11 cellular contexts compared by ENCODE assay signal in genomic region chr5:147508711-147509040, GRCh38. TPM values are rescaled to one million over a fixed set of nuclear protein-coding genes. Genes with fewer than 3 reads are reported as not detected.
A peak's percentile ranks its signal among the peaks of the same experiment; 100 is the strongest.
DNase-seq lines count a peak whose midpoint lies in the region; ATAC-seq and TF ChIP-seq lines count a peak whose summit lies in the region.
"Had no signal": no experiment of that assay in that cellular context is flagged by ENCODE, and none has a peak within 500 bp of the region (broad histone marks: within the 10 kb centered on the region; RNA-seq: fewer than 3 reads in every experiment).

No MANE protein-coding gene starts in this region.

- peaks cover 36% of the 10 kb centered on the region for H3K4me1 Mint-ChIP-seq in Calu3 (ENCODE audit: low read depth, unreplicated experiment)
- H3K4me1 Mint-ChIP-seq in natural killer cell treated with Interleukin-12 subunit alpha and Interleukin-12 subunit beta and Interleukin-15 and Interleukin-18, amount 100 ng/mL, for 72 hours (ENCODE audit: low read depth in 2 of 2), result peaks cover 0 to 3% of the 10 kb centered on the region in 2 donors

- no peak for TF ChIP-seq CTCF in Calu3 (IDR thresholded peaks at IDR 0.05; ENCODE audit: unreplicated experiment)
- TF ChIP-seq CTCF in WERI-Rb-1 (IDR thresholded peaks at IDR 0.05; ENCODE audit: low read depth, low read length), result no peak
- no peak for TF ChIP-seq CTCF in gastroesophageal sphincter (IDR thresholded peaks at IDR 0.05)

- H3K9me3 ChIP-seq in WERI-Rb-1 (ENCODE audit: severe bottlenecking), result no peaks in the 10 kb centered on the region
- H3K9me3 ChIP-seq in gastroesophageal sphincter, result no peaks in the 10 kb centered on the region

- intact Hi-C loops in Calu3 (cut with micrococcal nuclease; ENCODE audit: unreplicated experiment), result loop anchor here (5.0 kb wide), 1 partner anchor 56 kb away; no protein-coding TSS in a partner anchor

- H3K36me3 Mint-ChIP-seq in Calu3 (ENCODE audit: insufficient read depth, unreplicated experiment), result peaks cover 22% of the 10 kb centered on the region
- peaks cover 5% of the 10 kb centered on the region for H3K36me3 Mint-ChIP-seq in natural killer cell treated with Interleukin-12 subunit alpha and Interleukin-12 subunit beta and Interleukin-15 and Interleukin-18, amount 100 ng/mL, for 72 hours
- H3K36me3 Mint-ChIP-seq: naive B cell had no signal

- H3K4me3 ChIP-seq in WERI-Rb-1 (ENCODE audit: low read depth, low read length) (peak overlapping the region; percentile 89), gastroesophageal sphincter (peak overlapping the region; percentile 75 to 82), rectal smooth muscle tissue (ENCODE audit: low read length) (peak overlapping the region; percentile 97)

- H3K27ac Mint-ChIP-seq in Calu3 (ENCODE audit: unreplicated experiment), result peak overlapping the region; percentile 36
- H3K27ac Mint-ChIP-seq in natural killer cell treated with Interleukin-12 subunit alpha and Interleukin-12 subunit beta and Interleukin-15 and Interleukin-18, amount 100 ng/mL, for 72 hours, result no peak overlapping the region
- H3K27ac Mint-ChIP-seq: effector memory CD8-positive, alpha-beta T cell; naive B cell had no signal

- CTCF ChIA-PET in Calu3 (lab: Charles Lee), result interaction anchor here (0.9 to 2.4 kb wide), 4 partner anchors 29 to 69 kb away, joined by 3 to 10 read pairs (median 4); no protein-coding TSS in a partner anchor

- peaks cover 0 to 61% (median 7%) of the 10 kb centered on the region in 3 donors for H3K4me1 ChIP-seq in gastroesophageal sphincter
- peaks cover 21% of the 10 kb centered on the region for H3K4me1 ChIP-seq in rectal smooth muscle tissue (ENCODE audit: control insufficient read depth, insufficient read depth, low read length)

- ATAC-seq in gastroesophageal sphincter (peak; percentile 1), HG03045 (IDR thresholded peaks at IDR 0.05; ENCODE audit: unreplicated experiment) (no peak)
- ATAC-seq in natural killer cell treated with Interleukin-12 subunit alpha and Interleukin-12 subunit beta and Interleukin-15 and Interleukin-18, amount 100 ng/mL, for 72 hours, result no peak
- ATAC-seq: effector memory CD8-positive, alpha-beta T cell had no signal

- H3K36me3 ChIP-seq in WERI-Rb-1, result peaks cover 15% of the 10 kb centered on the region
- H3K36me3 ChIP-seq in gastroesophageal sphincter, result no peaks in the 10 kb centered on the region
- no peaks in the 10 kb centered on the region for H3K36me3 ChIP-seq in rectal smooth muscle tissue (ENCODE audit: control insufficient read depth, insufficient read depth, low read length)

- no peaks in the 10 kb centered on the region for H3K9me3 Mint-ChIP-seq in Calu3 (ENCODE audit: low read depth, unreplicated experiment)
- H3K9me3 Mint-ChIP-seq in natural killer cell treated with Interleukin-12 subunit alpha and Interleukin-12 subunit beta and Interleukin-15 and Interleukin-18, amount 100 ng/mL, for 72 hours, result no peaks in the 10 kb centered on the region

- WGBS in gastroesophageal sphincter (ENCODE audit: low coverage in 1 of 2), 2 donors, result 0 to 15% methylated on average over 1 to 6 of the region's 7 CpGs

- H3K27ac ChIP-seq in WERI-Rb-1, result peak overlapping the region; percentile 94
- H3K27ac ChIP-seq in gastroesophageal sphincter, result peak overlapping the region; percentile 72 to 99 (median 94)
- peak overlapping the region; percentile 91 for H3K27ac ChIP-seq in rectal smooth muscle tissue (ENCODE audit: low read depth, low read length)
- H3K27ac ChIP-seq in substantia nigra (ENCODE audit: low read depth, low read length, poor library complexity, severe bottlenecking), result no peak overlapping the region

- H3K4me3 Mint-ChIP-seq in Calu3 (ENCODE audit: low read depth, unreplicated experiment), result peak overlapping the region; percentile 99
- H3K4me3 Mint-ChIP-seq in natural killer cell treated with Interleukin-12 subunit alpha and Interleukin-12 subunit beta and Interleukin-15 and Interleukin-18, amount 100 ng/mL, for 72 hours, result no peak overlapping the region
- H3K4me3 Mint-ChIP-seq: effector memory CD8-positive, alpha-beta T cell; naive B cell had no signal

- H3K27me3 Mint-ChIP-seq in Calu3 (ENCODE audit: unreplicated experiment), result no peaks in the 10 kb centered on the region
- H3K27me3 Mint-ChIP-seq in natural killer cell treated with Interleukin-12 subunit alpha and Interleukin-12 subunit beta and Interleukin-15 and Interleukin-18, amount 100 ng/mL, for 72 hours, result peaks cover 32 to 42% of the 10 kb centered on the region in 2 donors

- no peak for DNase-seq in Calu3
- DNase-seq in WERI-Rb-1, result no peak
- no peak for DNase-seq in substantia nigra (lab: John Stamatoyannopoulos, UW)
- no peak for DNase-seq in mucosa of gallbladder (ENCODE audit: low spot score)
- no peak for DNase-seq in natural killer cell treated with Interleukin-12 subunit alpha and Interleukin-12 subunit beta and Interleukin-15 and Interleukin-18, amount 100 ng/mL, for 72 hours (ENCODE audit: low spot score)
- DNase-seq: effector memory CD8-positive, alpha-beta T cell; naive B cell had no signal

- no peak overlapping the region for H3K9ac ChIP-seq in rectal smooth muscle tissue (ENCODE audit: low read length)

- TF ChIP-seq EP300 in gastroesophageal sphincter (IDR thresholded peaks at IDR 0.05), result no peak

- TF ChIP-seq POLR2A in gastroesophageal sphincter (IDR thresholded peaks at IDR 0.05), result no peak

- H3K27me3 ChIP-seq in WERI-Rb-1 (ENCODE audit: insufficient read depth, low read depth, severe bottlenecking), result no peaks in the 10 kb centered on the region
- H3K27me3 ChIP-seq in gastroesophageal sphincter, result no peaks in the 10 kb centered on the region
- H3K27me3 ChIP-seq in rectal smooth muscle tissue (ENCODE audit: control insufficient read depth, insufficient read depth, low read length), result no peaks in the 10 kb centered on the region

- TSS peak; percentile 27 for BruUV-seq in Calu3 (replicated peaks; lab: Mats Ljungman, UMichigan)

RNA-seq across cellular contexts. Expression of gene DPYSL3, which starts 1.2 kb away (rescaled TPM):
- total RNA-seq in Calu3 (2022) (21.4 and 26.6 TPM in 2 replicates), gastroesophageal sphincter (100 to 1,000 TPM; 175 to 475 (median 290) TPM), mucosa of gallbladder (94.6 TPM)
- under 1 TPM in 1 of 2 donors, not detected in 1; 0.07 TPM for total RNA-seq in natural killer cell treated with Interleukin-12 subunit alpha and Interleukin-12 subunit beta and Interleukin-15 and Interleukin-18, amount 100 ng/mL, for 72 hours
- total RNA-seq: OCI-LY7 had no signal

Comparison
In these comparisons a context has a peak if more than half of its experiments do, and no peak if none do; other contexts are left out.
1. RNA of gene DPYSL3, which starts 1.2 kb away (total RNA-seq): 175 to 475 TPM in gastroesophageal sphincter, 94.6 TPM in mucosa of gallbladder (single experiment) and 21.4 to 26.6 TPM in Calu3; 0.07 TPM in natural killer cell treated with Interleukin-12 subunit alpha and Interleukin-12 subunit beta and Interleukin-15 and Interleukin-18, amount 100 ng/mL, for 72 hours; every median in the first group is over 10 times any median in the second.
2. Peak in every context shown above with its lines, with median percentiles within 50 percentile points of each other: H3K4me3 ChIP-seq.